Comparison of ENCODE assay signal across 22 cellular contexts in the genomic region with DNA sequence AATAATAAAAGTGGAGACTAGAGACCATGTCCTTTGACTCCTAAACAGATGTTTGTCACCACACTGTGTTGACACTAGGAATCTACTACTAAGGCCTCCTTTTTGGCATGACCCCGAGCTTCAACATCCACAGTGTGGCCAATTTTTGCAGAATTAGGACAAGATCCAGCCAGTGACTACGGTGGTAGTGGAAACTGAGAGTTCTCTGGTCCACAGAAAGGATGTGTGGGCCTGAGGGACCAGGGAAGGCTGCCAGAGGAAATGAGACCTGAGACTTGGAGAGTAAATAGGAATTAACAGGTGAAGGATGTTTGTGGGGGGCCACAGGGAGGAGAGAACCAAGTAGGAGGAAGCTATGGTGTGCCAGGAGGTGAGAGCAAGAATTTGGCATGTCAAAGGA.
"Had no signal": no experiment of that assay in that cellular context is flagged by ENCODE, and none has a peak within 500 bp of the region (broad histone marks: within the 10 kb centered on the region; RNA-seq: fewer than 3 reads in every experiment).

No MANE protein-coding gene starts in this region.

- H3K9me3 ChIP-seq: lower lobe of right lung, pancreas, sigmoid colon, stomach, thoracic aorta, transverse colon had no signal

- DNase-seq: cortex of kidney; dorsolateral prefrontal cortex; effector CD8-positive, alpha-beta T cell; head of caudate nucleus; hypothalamus; kidney glomerular epithelial cell; lower lobe of right lung; midbrain; nucleus accumbens; pancreas; sigmoid colon; stimulated activated CD4-positive, alpha-beta T cell treated with anti-CD3 and anti-CD28 coated beads, Interleukin-2, amount 100 ng/mL, for 24 hours; stimulated activated CD4-positive, alpha-beta T cell treated with anti-CD3 and anti-CD28 coated beads, Interleukin-4, amount 100 ng/mL, for 4 hours; stimulated activated naive CD4-positive, alpha-beta T cell; stomach; substantia nigra; transverse colon had no signal

- H3K36me3 ChIP-seq: lower lobe of right lung, neural progenitor cell, pancreas, sigmoid colon, stomach, thoracic aorta, transverse colon had no signal

- H3K4me3 ChIP-seq: dorsolateral prefrontal cortex, lower lobe of right lung, neural progenitor cell, pancreas, sigmoid colon, skin epidermis, stomach, thoracic aorta, transverse colon had no signal

- H3K4me1 ChIP-seq: lower lobe of right lung, neural progenitor cell, pancreas, sigmoid colon, stomach, transverse colon had no signal

- H3K27me3 ChIP-seq: dorsolateral prefrontal cortex, neural progenitor cell, pancreas, sigmoid colon, stomach, transverse colon had no signal

- H3K27ac ChIP-seq: dorsolateral prefrontal cortex, lower lobe of right lung, neural progenitor cell, pancreas, thoracic aorta, transverse colon had no signal

- ATAC-seq: left lobe of liver; natural killer cell treated with Interleukin-12 subunit alpha and Interleukin-12 subunit beta and Interleukin-15 and Interleukin-18, amount 100 ng/mL, for 72 hours had no signal
